In genomic region chr10:68955414-68955785, GRCh38 we compare ENCODE assay signal across 7 cellular contexts. TPM values are rescaled to one million over a fixed set of nuclear protein-coding genes. Genes with fewer than 3 reads are reported as not detected.
DNase-seq lines count a peak whose midpoint lies in the region; ATAC-seq and TF ChIP-seq lines count a peak whose summit lies in the region.

No MANE protein-coding gene starts in this region.

- no peak for TF ChIP-seq POLR2A in Peyer's patch (IDR thresholded peaks at IDR 0.05)

- peak overlapping the region; percentile 93 to 96 (median 95) for H3K27ac ChIP-seq in Peyer's patch

- ATAC-seq in GM18502 (IDR thresholded peaks at IDR 0.05; ENCODE audit: poor library complexity, unreplicated experiment) = peak; percentile 14
- ATAC-seq in HG02571 (IDR thresholded peaks at IDR 0.05; ENCODE audit: unreplicated experiment) = no peak

- H3K27me3 Mint-ChIP-seq in neural crest cell (ENCODE audit: low read depth) = no peaks in the 10 kb centered on the region

- H3K4me3 ChIP-seq in HFF-Myc (replicated peaks; ENCODE audit: low read depth, low read length) = peak overlapping the region; percentile 73
- H3K4me3 ChIP-seq in Peyer's patch = peak overlapping the region; percentile 73 to 96 (median 93)

- TF ChIP-seq CTCF in HFF-Myc (IDR thresholded peaks at IDR 0.05; ENCODE audit: low read depth, low read length, missing control alignments) (no peak), Peyer's patch (IDR thresholded peaks at IDR 0.05) (no peak), neural crest cell (conservative IDR thresholded peaks at IDR 0.05) (no peak)

- H3K4me1 Mint-ChIP-seq in neural crest cell = peaks cover 25% of the 10 kb centered on the region

- DNase-seq in HFF-Myc (ENCODE audit: extremely low read depth, low read depth) (no peak), Peyer's patch (no peak), neural crest cell (ENCODE audit: low read depth, low spot score) (no peak), midbrain (lab: John Stamatoyannopoulos, UW) (no peak)
- peak; percentile 3 for DNase-seq in effector CD4-positive, alpha-beta T cell

- H3K27ac Mint-ChIP-seq in neural crest cell (ENCODE audit: unreplicated experiment) = peak overlapping the region; percentile 98

- peaks cover 0 to 19% (median 4%) of the 10 kb centered on the region in 4 donors for H3K4me1 ChIP-seq in Peyer's patch

- H3K9me3 Mint-ChIP-seq in neural crest cell = no peaks in the 10 kb centered on the region

- no peaks in the 10 kb centered on the region for H3K27me3 ChIP-seq in Peyer's patch

- H3K36me3 Mint-ChIP-seq in neural crest cell (ENCODE audit: low read depth) = peaks cover 4% of the 10 kb centered on the region

- no peaks in the 10 kb centered on the region for H3K9me3 ChIP-seq in Peyer's patch

- H3K36me3 ChIP-seq in Peyer's patch = peaks cover 0 to 8% (median 0%) of the 10 kb centered on the region in 3 donors

- H3K4me3 Mint-ChIP-seq in neural crest cell = peak overlapping the region; percentile 97

RNA-seq across cellular contexts. Expression of gene DDX21, which starts 0.6 kb away (rescaled TPM):
- total RNA-seq in Peyer's patch = 10 to 100 TPM; 17.8 to 50.3 (median 20.6) TPM
- total RNA-seq in neural crest cell = 67.2 and 70.7 TPM in 2 replicates

RNA-seq across cellular contexts. Expression of gene KIFBP, which starts 33.2 kb away (rescaled TPM):
- total RNA-seq in Peyer's patch (10 to 100 TPM; 13.1 to 20.7 (median 19.9) TPM), neural crest cell (27.7 and 27.8 TPM in 2 replicates)

RNA-seq across cellular contexts. Expression of gene DDX50, which starts 54.3 kb away (rescaled TPM):
- total RNA-seq in Peyer's patch = 10 to 100 TPM in 3 of 4 donors, 1 to 10 TPM in 1; 8.2 to 25.6 (median 16.0) TPM
- 57.7 and 58.9 TPM in 2 replicates for total RNA-seq in neural crest cell
